ENCODE assay signal across 1 cellular context in the genomic region with DNA sequence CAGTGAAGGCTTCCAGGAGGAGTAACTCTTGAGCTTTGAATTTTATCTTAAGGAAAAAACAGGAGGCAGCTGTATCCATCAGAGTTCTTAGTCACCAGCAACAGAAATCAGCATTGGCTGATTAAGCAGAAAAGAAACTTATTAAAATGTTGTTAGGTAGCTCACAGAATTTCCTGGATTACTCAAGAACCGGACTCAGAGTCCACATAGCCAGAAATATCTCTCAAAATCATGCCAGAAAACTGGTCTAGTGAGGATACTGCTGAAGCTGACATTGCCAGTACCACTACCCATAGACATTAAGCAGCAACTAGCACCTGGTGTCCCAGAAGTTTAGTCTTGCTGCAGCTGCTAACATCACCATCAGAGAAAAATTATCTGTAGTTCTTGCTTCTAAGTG.
TF ChIP-seq lines count a peak whose summit lies in the region.

No MANE protein-coding gene starts in this region.

TF ChIP-seq in liver, 16 proteins besides CTCF, POLR2A, EP300 and RAD21 (continued from another document):
- TF ChIP-seq, protein P1, sequence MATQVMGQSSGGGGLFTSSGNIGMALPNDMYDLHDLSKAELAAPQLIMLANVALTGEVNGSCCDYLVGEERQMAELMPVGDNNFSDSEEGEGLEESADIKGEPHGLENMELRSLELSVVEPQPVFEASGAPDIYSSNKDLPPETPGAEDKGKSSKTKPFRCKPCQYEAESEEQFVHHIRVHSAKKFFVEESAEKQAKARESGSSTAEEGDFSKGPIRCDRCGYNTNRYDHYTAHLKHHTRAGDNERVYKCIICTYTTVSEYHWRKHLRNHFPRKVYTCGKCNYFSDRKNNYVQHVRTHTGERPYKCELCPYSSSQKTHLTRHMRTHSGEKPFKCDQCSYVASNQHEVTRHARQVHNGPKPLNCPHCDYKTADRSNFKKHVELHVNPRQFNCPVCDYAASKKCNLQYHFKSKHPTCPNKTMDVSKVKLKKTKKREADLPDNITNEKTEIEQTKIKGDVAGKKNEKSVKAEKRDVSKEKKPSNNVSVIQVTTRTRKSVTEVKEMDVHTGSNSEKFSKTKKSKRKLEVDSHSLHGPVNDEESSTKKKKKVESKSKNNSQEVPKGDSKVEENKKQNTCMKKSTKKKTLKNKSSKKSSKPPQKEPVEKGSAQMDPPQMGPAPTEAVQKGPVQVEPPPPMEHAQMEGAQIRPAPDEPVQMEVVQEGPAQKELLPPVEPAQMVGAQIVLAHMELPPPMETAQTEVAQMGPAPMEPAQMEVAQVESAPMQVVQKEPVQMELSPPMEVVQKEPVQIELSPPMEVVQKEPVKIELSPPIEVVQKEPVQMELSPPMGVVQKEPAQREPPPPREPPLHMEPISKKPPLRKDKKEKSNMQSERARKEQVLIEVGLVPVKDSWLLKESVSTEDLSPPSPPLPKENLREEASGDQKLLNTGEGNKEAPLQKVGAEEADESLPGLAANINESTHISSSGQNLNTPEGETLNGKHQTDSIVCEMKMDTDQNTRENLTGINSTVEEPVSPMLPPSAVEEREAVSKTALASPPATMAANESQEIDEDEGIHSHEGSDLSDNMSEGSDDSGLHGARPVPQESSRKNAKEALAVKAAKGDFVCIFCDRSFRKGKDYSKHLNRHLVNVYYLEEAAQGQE (IDR thresholded peaks at IDR 0.05) = no peak
- no peak for TF ChIP-seq EGR1 (IDR thresholded peaks at IDR 0.05; ENCODE audit: low read depth in 2 of 2)
- TF ChIP-seq, protein P2, sequence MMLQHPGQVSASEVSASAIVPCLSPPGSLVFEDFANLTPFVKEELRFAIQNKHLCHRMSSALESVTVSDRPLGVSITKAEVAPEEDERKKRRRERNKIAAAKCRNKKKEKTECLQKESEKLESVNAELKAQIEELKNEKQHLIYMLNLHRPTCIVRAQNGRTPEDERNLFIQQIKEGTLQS (IDR thresholded peaks at IDR 0.05) = no peak
- TF ChIP-seq FOXA2 (IDR thresholded peaks at IDR 0.05) = no peak
- no peak for TF ChIP-seq YY1 (IDR thresholded peaks at IDR 0.05)
- no peak for TF ChIP-seq NR2F2 (IDR thresholded peaks at IDR 0.05)
- TF ChIP-seq, protein P3, sequence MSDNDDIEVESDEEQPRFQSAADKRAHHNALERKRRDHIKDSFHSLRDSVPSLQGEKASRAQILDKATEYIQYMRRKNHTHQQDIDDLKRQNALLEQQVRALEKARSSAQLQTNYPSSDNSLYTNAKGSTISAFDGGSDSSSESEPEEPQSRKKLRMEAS (IDR thresholded peaks at IDR 0.05) = no peak
- TF ChIP-seq, protein P4, sequence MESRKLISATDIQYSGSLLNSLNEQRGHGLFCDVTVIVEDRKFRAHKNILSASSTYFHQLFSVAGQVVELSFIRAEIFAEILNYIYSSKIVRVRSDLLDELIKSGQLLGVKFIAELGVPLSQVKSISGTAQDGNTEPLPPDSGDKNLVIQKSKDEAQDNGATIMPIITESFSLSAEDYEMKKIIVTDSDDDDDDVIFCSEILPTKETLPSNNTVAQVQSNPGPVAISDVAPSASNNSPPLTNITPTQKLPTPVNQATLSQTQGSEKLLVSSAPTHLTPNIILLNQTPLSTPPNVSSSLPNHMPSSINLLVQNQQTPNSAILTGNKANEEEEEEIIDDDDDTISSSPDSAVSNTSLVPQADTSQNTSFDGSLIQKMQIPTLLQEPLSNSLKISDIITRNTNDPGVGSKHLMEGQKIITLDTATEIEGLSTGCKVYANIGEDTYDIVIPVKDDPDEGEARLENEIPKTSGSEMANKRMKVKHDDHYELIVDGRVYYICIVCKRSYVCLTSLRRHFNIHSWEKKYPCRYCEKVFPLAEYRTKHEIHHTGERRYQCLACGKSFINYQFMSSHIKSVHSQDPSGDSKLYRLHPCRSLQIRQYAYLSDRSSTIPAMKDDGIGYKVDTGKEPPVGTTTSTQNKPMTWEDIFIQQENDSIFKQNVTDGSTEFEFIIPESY (IDR thresholded peaks at IDR 0.05) = no peak
- TF ChIP-seq SP1 (IDR thresholded peaks at IDR 0.05) = peak; percentile 21
- no peak for TF ChIP-seq GABPA (IDR thresholded peaks at IDR 0.05 in 1 of 2, conservative IDR thresholded peaks at IDR 0.05 in 1 of 2)
- peak; percentile 21 for TF ChIP-seq HNF4G (IDR thresholded peaks at IDR 0.05)
- TF ChIP-seq FOXA1 (IDR thresholded peaks at IDR 0.05) = no peak
- TF ChIP-seq JUND (IDR thresholded peaks at IDR 0.05) = no peak
- TF ChIP-seq RXRA (IDR thresholded peaks at IDR 0.05) = no peak
- peak; percentile 58 to 60 for TF ChIP-seq HNF4A (conservative IDR thresholded peaks at IDR 0.05)
